In genomic region chr7:95686109-95686508, GRCh38 we compare ENCODE assay signal across 8 cellular contexts.
A peak's percentile ranks its signal among the peaks of the same experiment; 100 is the strongest.
DNase-seq lines count a peak whose midpoint lies in the region; ATAC-seq and TF ChIP-seq lines count a peak whose summit lies in the region.

No MANE protein-coding gene starts in this region.

- no peak overlapping the region for H3K27ac Mint-ChIP-seq in CD14-positive monocyte

- intact Hi-C loops in CD14-positive monocyte (cut with micrococcal nuclease) = loop anchor here (5.0 kb wide), 2 partner anchors 159 to 174 kb away; no protein-coding TSS in a partner anchor

- no peak overlapping the region for H3K4me3 ChIP-seq in astrocyte of the cerebellum (ENCODE audit: low read depth, low read length)

- no peak for TF ChIP-seq POLR2A in GM18505 (IDR thresholded peaks at IDR 0.05; ENCODE audit: borderline replicate concordance, extremely low read depth, insufficient read depth, insufficient read length)

- peak; percentile 47 for DNase-seq in CD14-positive monocyte (ENCODE audit: low spot score)
- DNase-seq in HCEC 1CT = peak; percentile 55
- peak; percentile 11 for DNase-seq in NCI-H446 treated with DMSO at 0.1 percent for 48 hours (lab: John Stamatoyannopoulos, UW)
- DNase-seq in astrocyte of the cerebellum (ENCODE audit: low read depth) = peak; percentile 35
- DNase-seq in iris pigment epithelial cell (ENCODE audit: low read depth) = peak; percentile 73
- peak; percentile 7 for DNase-seq in stimulated activated naive CD8-positive, alpha-beta T cell treated with anti-CD3 and anti-CD28 coated beads, Interleukin-15, Interleukin-2, amounts not matched to agents 100 U/mL and 50 U/mL, for 24 hours

- ATAC-seq in stimulated activated naive CD8-positive, alpha-beta T cell treated with anti-CD3 and anti-CD28 coated beads, Interleukin-15, Interleukin-2, amounts not matched to agents 100 U/mL and 50 U/mL, for 24 hours = no peak
- ATAC-seq in GM18505 (IDR thresholded peaks at IDR 0.05; ENCODE audit: unreplicated experiment) (no peak), HG02610 (IDR thresholded peaks at IDR 0.05; ENCODE audit: unreplicated experiment) (no peak)

- no peak overlapping the region for H3K4me3 Mint-ChIP-seq in CD14-positive monocyte

- peak; percentile 70 for TF ChIP-seq CTCF in CD14-positive monocyte (IDR thresholded peaks at IDR 0.05)
- TF ChIP-seq CTCF in astrocyte of the cerebellum (IDR thresholded peaks at IDR 0.05; ENCODE audit: low read depth, low read length, missing control alignments) = peak; percentile 40

- in situ Hi-C loops in astrocyte of the cerebellum (cut with HindIII; ENCODE audit: low sequenced_read_pairs) = loop anchor here (5.0 to 25.0 kb wide), 3 partner anchors 164 to 1399 kb away; no protein-coding TSS in a partner anchor

- H3K9me3 Mint-ChIP-seq in CD14-positive monocyte = no peaks in the 10 kb centered on the region

- peaks cover 16% of the 10 kb centered on the region for H3K4me1 Mint-ChIP-seq in CD14-positive monocyte

- H3K36me3 Mint-ChIP-seq in CD14-positive monocyte = no peaks in the 10 kb centered on the region

- H3K27me3 Mint-ChIP-seq in CD14-positive monocyte (ENCODE audit: low read depth in 3 of 3) = peaks cover 0 to 3% (median 1%) of the 10 kb centered on the region in 3 donors

Comparison
In these comparisons a context has a peak if more than half of its experiments do, and no peak if none do; other contexts are left out.
1. DNase-seq: peak in every context shown above with its lines; median percentile 73 in iris pigment epithelial cell; 55 in HCEC 1CT; 47 in CD14-positive monocyte; 35 in astrocyte of the cerebellum; 11 in NCI-H446 treated with DMSO at 0.1 percent for 48 hours; 7 in stimulated activated naive CD8-positive, alpha-beta T cell treated with anti-CD3 and anti-CD28 coated beads, Interleukin-15, Interleukin-2, amounts not matched to agents 100 U/mL and 50 U/mL, for 24 hours.